8 cellular contexts compared by ENCODE assay signal in genomic region chr14:76710093-76711010, GRCh38. TPM values are rescaled to one million over a fixed set of nuclear protein-coding genes. Genes with fewer than 3 reads are reported as not detected.
DNase-seq lines count a peak whose midpoint lies in the region; ATAC-seq and TF ChIP-seq lines count a peak whose summit lies in the region.

No MANE protein-coding gene starts in this region.

- peak; percentile 82 for TF ChIP-seq CTCF in BE2C (IDR thresholded peaks at IDR 0.05; ENCODE audit: low read depth, low read length)
- peak; percentile 48 for TF ChIP-seq CTCF in GM13976 (IDR thresholded peaks at IDR 0.05; ENCODE audit: borderline replicate concordance, control extremely low read depth, extremely low read depth, insufficient read depth, missing control alignments)

- H3K4me1 ChIP-seq in BE2C, result peaks cover under 1% of the 10 kb centered on the region; the same call in 1 of the 2 replicates

- intact Hi-C loops in Right ventricle myocardium superior (cut with DNase I), result loop anchor here (2.0 kb wide), 1 partner anchor 74 kb away; no protein-coding TSS in a partner anchor

- ATAC-seq in Right ventricle myocardium superior (ENCODE audit: poor library complexity) (peak; percentile 67), GM18498 (IDR thresholded peaks at IDR 0.05; ENCODE audit: unreplicated experiment) (no peak), GM21737 (IDR thresholded peaks at IDR 0.05; ENCODE audit: unreplicated experiment) (no peak)

- DNase-seq in BE2C (peak; percentile 44), GM13976 (ENCODE audit: low spot score) (peak; percentile 71), NCI-H2227 (lab: John Stamatoyannopoulos, UW; ENCODE audit: unreplicated experiment) (peak; percentile 66), Right ventricle myocardium superior (no peak), retina (peak; percentile 75)
- DNase-seq in activated CD4-positive, alpha-beta T cell treated with anti-CD3 and anti-CD28 coated beads, Interleukin-2, amount 50 U/mL, for 1 hour, result peak; percentile 9

- in situ Hi-C loops in GM13976 (cut with MboI; ENCODE audit: low sequenced_read_pairs, unreplicated experiment), result loop anchor here (10.0 kb wide), 1 partner anchor 364 kb away; no protein-coding TSS in a partner anchor

- H3K36me3 ChIP-seq in BE2C, result no peaks in the 10 kb centered on the region

- no peaks in the 10 kb centered on the region for H3K27me3 ChIP-seq in BE2C

- no peak overlapping the region for H3K4me3 ChIP-seq in BE2C (ENCODE audit: low read depth, low read length)

- H3K9me3 ChIP-seq in BE2C, result no peaks in the 10 kb centered on the region

RNA-seq across cellular contexts. Expression of gene VASH1, which starts 50.9 kb away (rescaled TPM):
- 38.5 TPM for polyA plus RNA-seq in BE2C (2012; ENCODE audit: insufficient read depth, insufficient read length, low read depth)
- total RNA-seq in Right ventricle myocardium superior, result 14.3 TPM
